ENCODE assay signal across 17 cellular contexts in genomic region chr5:22372376-22372775, GRCh38.
A peak's percentile ranks its signal among the peaks of the same experiment; 100 is the strongest.
DNase-seq lines count a peak whose midpoint lies in the region; TF ChIP-seq lines count a peak whose summit lies in the region.
"Had no signal": no experiment of that assay in that cellular context is flagged by ENCODE, and none has a peak within 500 bp of the region (broad histone marks: within the 10 kb centered on the region; RNA-seq: fewer than 3 reads in every experiment).

No MANE protein-coding gene starts in this region.

- no peaks in the 10 kb centered on the region for H3K9me3 ChIP-seq in mesodermal cell (ENCODE audit: control insufficient read depth, low read length)
- H3K9me3 ChIP-seq in suprapubic skin, result no peaks in the 10 kb centered on the region
- H3K9me3 ChIP-seq: adrenal gland, ovary, testis had no signal

- TF ChIP-seq POLR2A in suprapubic skin (IDR thresholded peaks at IDR 0.05), result no peak

- H3K27ac ChIP-seq in dorsolateral prefrontal cortex (peak overlapping the region in 24 of 59 donors; percentile 11 to 67 (median 32)), mesodermal cell (ENCODE audit: low read depth, low read length, severe bottlenecking) (peak overlapping the region; percentile 63), suprapubic skin (no peak overlapping the region)
- H3K27ac ChIP-seq: adrenal gland, KMS-11, ovary, testis had no signal

- DNase-seq in Ammon's horn (ENCODE audit: low spot score) (peak; percentile 50), NCI-H446 treated with DMSO at 0.1 percent for 48 hours (lab: John Stamatoyannopoulos, UW) (peak; percentile 79), dorsolateral prefrontal cortex (peak; percentile 8 to 78 (median 57)), globus pallidus (ENCODE audit: low spot score) (no peak), suprapubic skin (ENCODE audit: low spot score in 2 of 2) (no peak)
- DNase-seq in activated CD4-positive, alpha-beta T cell treated with anti-CD3 and anti-CD28 coated beads, Interleukin-2, amount 50 U/mL, for 1 hour, result no peak
- DNase-seq in activated naive CD4-positive, alpha-beta T cell treated with anti-CD3 and anti-CD28 coated beads, Interleukin-2, amount 10 ng/mL, durations not matched to agents 7 days and 5 days, result no peak
- DNase-seq: activated CD4-positive, alpha-beta T cell treated with anti-CD3 and anti-CD28 coated beads, Interleukin-2, amount 50 U/mL, for 4 hours; activated T-cell treated with anti-CD3 and anti-CD28 coated beads, Interleukin-2, amount 50 U/mL, for 72 hours; foreskin melanocyte; NCI-H526; ovary; testis had no signal

- no peak for TF ChIP-seq EP300 in suprapubic skin (IDR thresholded peaks at IDR 0.05)

- peaks cover 16% of the 10 kb centered on the region for H3K4me1 ChIP-seq in mesodermal cell (ENCODE audit: control insufficient read depth, insufficient read depth, low read length, poor library complexity, severe bottlenecking)
- no peaks in the 10 kb centered on the region for H3K4me1 ChIP-seq in suprapubic skin
- H3K4me1 ChIP-seq: adrenal gland, testis had no signal

- CTCF ChIA-PET in activated naive CD4-positive, alpha-beta T cell treated with anti-CD3 and anti-CD28 coated beads, Interleukin-2, amount 10 ng/mL, durations not matched to agents 7 days and 5 days (lab: Charles Lee), result no interaction called here

- WGBS in mesodermal cell (ENCODE audit: insufficient coverage in 2 of 2), 2 experiments, result 100% methylated on average over 4 to 5 of the region's 8 CpGs
- 63% methylated on average over 7 of the region's 8 CpGs for WGBS in suprapubic skin

- no peaks in the 10 kb centered on the region for H3K4me1 Mint-ChIP-seq in activated naive CD4-positive, alpha-beta T cell treated with anti-CD3 and anti-CD28 coated beads, Interleukin-2, amount 10 ng/mL, durations not matched to agents 7 days and 5 days

- no peaks in the 10 kb centered on the region for H3K36me3 ChIP-seq in mesodermal cell (ENCODE audit: control insufficient read depth, insufficient read depth, low read length)
- no peaks in the 10 kb centered on the region for H3K36me3 ChIP-seq in suprapubic skin
- H3K36me3 ChIP-seq: adrenal gland, ovary had no signal

- H3K4me3 ChIP-seq in dorsolateral prefrontal cortex (no peak overlapping the region), mesodermal cell (ENCODE audit: extremely low read depth, insufficient read depth, low read length, poor library complexity, severe bottlenecking) (no peak overlapping the region), suprapubic skin (no peak overlapping the region)
- H3K4me3 ChIP-seq: adrenal gland, ovary, testis had no signal

- intact Hi-C loops in dorsolateral prefrontal cortex (cut with DNase I), result no loop called here

- no peaks in the 10 kb centered on the region for H3K36me3 Mint-ChIP-seq in activated naive CD4-positive, alpha-beta T cell treated with anti-CD3 and anti-CD28 coated beads, Interleukin-2, amount 10 ng/mL, durations not matched to agents 7 days and 5 days

- TF ChIP-seq CTCF in dorsolateral prefrontal cortex (IDR thresholded peaks at IDR 0.05 in 54 of 56, conservative IDR thresholded peaks at IDR 0.05 in 2 of 56; ENCODE audit: low read depth in 1 of 56, partially characterized antibody in 56 of 56), result no peak
- no peak for TF ChIP-seq CTCF in suprapubic skin (IDR thresholded peaks at IDR 0.05)

- peaks cover 18% of the 10 kb centered on the region for H3K9me3 Mint-ChIP-seq in activated naive CD4-positive, alpha-beta T cell treated with anti-CD3 and anti-CD28 coated beads, Interleukin-2, amount 10 ng/mL, durations not matched to agents 7 days and 5 days
- H3K9me3 Mint-ChIP-seq: dendritic cell treated with granulocyte-macrophage colony-stimulating factor and Interleukin-4, amounts not matched to agents 40 ng/mL and 50 ng/mL, for 4 days had no signal

- no peak overlapping the region for H3K4me3 Mint-ChIP-seq in activated naive CD4-positive, alpha-beta T cell treated with anti-CD3 and anti-CD28 coated beads, Interleukin-2, amount 10 ng/mL, durations not matched to agents 7 days and 5 days
- H3K4me3 Mint-ChIP-seq: activated T-cell treated with anti-CD3 and anti-CD28 coated beads, Interleukin-2, amount 50 U/mL, for 72 hours; dendritic cell treated with granulocyte-macrophage colony-stimulating factor and Interleukin-4, amounts not matched to agents 40 ng/mL and 50 ng/mL, for 4 days had no signal

- H3K27me3 ChIP-seq in dorsolateral prefrontal cortex (no peaks in the 10 kb centered on the region), suprapubic skin (no peaks in the 10 kb centered on the region)
- H3K27me3 ChIP-seq: adrenal gland, ovary, testis had no signal

- H3K27ac Mint-ChIP-seq in activated naive CD4-positive, alpha-beta T cell treated with anti-CD3 and anti-CD28 coated beads, Interleukin-2, amount 10 ng/mL, durations not matched to agents 7 days and 5 days, result no peak overlapping the region
- H3K27ac Mint-ChIP-seq: activated T-cell treated with anti-CD3 and anti-CD28 coated beads, Interleukin-2, amount 50 U/mL, for 72 hours; dendritic cell treated with granulocyte-macrophage colony-stimulating factor and Interleukin-4, amounts not matched to agents 40 ng/mL and 50 ng/mL, for 4 days had no signal

- no peaks in the 10 kb centered on the region for H3K27me3 Mint-ChIP-seq in activated naive CD4-positive, alpha-beta T cell treated with anti-CD3 and anti-CD28 coated beads, Interleukin-2, amount 10 ng/mL, durations not matched to agents 7 days and 5 days
- H3K27me3 Mint-ChIP-seq: dendritic cell treated with granulocyte-macrophage colony-stimulating factor and Interleukin-4, amounts not matched to agents 40 ng/mL and 50 ng/mL, for 4 days had no signal

Comparison
In these comparisons a context has a peak if more than half of its experiments do, and no peak if none do; other contexts are left out.
1. DNase-seq: peak in Ammon's horn (single experiment), NCI-H446 treated with DMSO at 0.1 percent for 48 hours (single experiment) and dorsolateral prefrontal cortex (10 of 10); none in activated CD4-positive, alpha-beta T cell treated with anti-CD3 and anti-CD28 coated beads, Interleukin-2, amount 50 U/mL, for 1 hour (single experiment), globus pallidus (single experiment), suprapubic skin (0 of 2) and activated naive CD4-positive, alpha-beta T cell treated with anti-CD3 and anti-CD28 coated beads, Interleukin-2, amount 10 ng/mL, durations not matched to agents 7 days and 5 days (single experiment).